Comparison of ENCODE assay signal across 8 cellular contexts in genomic region chr17:35448214-35448898, GRCh38. TPM values are rescaled to one million over a fixed set of nuclear protein-coding genes. Genes with fewer than 3 reads are reported as not detected.
DNase-seq lines count a peak whose midpoint lies in the region; ATAC-seq and TF ChIP-seq lines count a peak whose summit lies in the region.

Gene SLFN13 (minus strand): TSS chr17:35448766. CDS start chr17:35445680, 3,086 bp downstream.

- H3K36me3 ChIP-seq in ovary (no peaks in the 10 kb centered on the region), transverse colon (no peaks in the 10 kb centered on the region)

- DNase-seq in AG04450 (ENCODE audit: low read depth, low spot score): no peak
- peak; percentile 51 for DNase-seq in OCI-M2 (lab: John Stamatoyannopoulos, UW; ENCODE audit: unreplicated experiment)
- peak; percentile 84 for DNase-seq in activated T-helper 1 cell treated with anti-CD3 and anti-CD28 coated beads, Interleukin-12 subunit alpha, Interleukin-12 subunit beta, Interleukin-2, Interleukin-4 antibody, amounts not matched to agents 30 ng/mL and 10 ng/mL and 1 ng/mL, durations not matched to agents 14 hours and 24 hours and 36 hours (ENCODE audit: low spot score)
- peak; percentile 22 for DNase-seq in globus pallidus (ENCODE audit: low spot score)
- DNase-seq in ovary: peak; percentile 39 to 72 (median 41)
- peak; percentile 82 for DNase-seq in transverse colon

- H3K4me1 Mint-ChIP-seq in activated T-helper 1 cell treated with anti-CD3 and anti-CD28 coated beads, Interleukin-12 subunit alpha, Interleukin-12 subunit beta, Interleukin-2, Interleukin-4 antibody, amounts not matched to agents 30 ng/mL and 10 ng/mL and 1 ng/mL, durations not matched to agents 14 hours and 24 hours and 36 hours (ENCODE audit: low read depth): peaks cover 27% of the 10 kb centered on the region

- no peak for TF ChIP-seq POLR2A in ovary (IDR thresholded peaks at IDR 0.05)
- TF ChIP-seq POLR2A in transverse colon (IDR thresholded peaks at IDR 0.05): no peak

- H3K4me3 ChIP-seq in AG04450 (ENCODE audit: low read depth, low read length): peak within 1 kb of the TSS; percentile 63
- H3K4me3 ChIP-seq in ovary: peak within 1 kb of the TSS; percentile 46
- H3K4me3 ChIP-seq in transverse colon: peak within 1 kb of the TSS; percentile 21 to 53 (median 46)

- peaks cover 5% of the 10 kb centered on the region; the same call in 1 of the 2 replicates for H3K9me3 ChIP-seq in AG04450 (ENCODE audit: control insufficient read depth, insufficient read depth, low read length)
- no peaks in the 10 kb centered on the region for H3K9me3 ChIP-seq in ovary
- no peaks in the 10 kb centered on the region for H3K9me3 ChIP-seq in transverse colon

- H3K27me3 ChIP-seq in AG04450 (ENCODE audit: control insufficient read depth, insufficient read depth, low read length): peaks cover 14% of the 10 kb centered on the region
- no peaks in the 10 kb centered on the region for H3K27me3 ChIP-seq in ovary
- peaks cover 53% of the 10 kb centered on the region for H3K27me3 ChIP-seq in transverse colon

- H3K4me1 ChIP-seq in ovary (ENCODE audit: insufficient read depth) (peaks cover 6% of the 10 kb centered on the region), transverse colon (peaks cover 0 to 4% (median 2%) of the 10 kb centered on the region in 4 donors)

- H3K27ac Mint-ChIP-seq in activated T-helper 1 cell treated with anti-CD3 and anti-CD28 coated beads, Interleukin-12 subunit alpha, Interleukin-12 subunit beta, Interleukin-2, Interleukin-4 antibody, amounts not matched to agents 30 ng/mL and 10 ng/mL and 1 ng/mL, durations not matched to agents 14 hours and 24 hours and 36 hours: peak within 1 kb of the TSS; percentile 66

- peak within 1 kb of the TSS; percentile 67 for H3K4me3 Mint-ChIP-seq in activated T-helper 1 cell treated with anti-CD3 and anti-CD28 coated beads, Interleukin-12 subunit alpha, Interleukin-12 subunit beta, Interleukin-2, Interleukin-4 antibody, amounts not matched to agents 30 ng/mL and 10 ng/mL and 1 ng/mL, durations not matched to agents 14 hours and 24 hours and 36 hours

- H3K27me3 Mint-ChIP-seq in activated T-helper 1 cell treated with anti-CD3 and anti-CD28 coated beads, Interleukin-12 subunit alpha, Interleukin-12 subunit beta, Interleukin-2, Interleukin-4 antibody, amounts not matched to agents 30 ng/mL and 10 ng/mL and 1 ng/mL, durations not matched to agents 14 hours and 24 hours and 36 hours (ENCODE audit: insufficient read depth): no peaks in the 10 kb centered on the region

- CTCF ChIA-PET in AG04450 (lab: Charles Lee): interaction anchor here (1.1 to 1.3 kb wide), 3 partner anchors 15 to 209 kb away, joined by 3 to 4 read pairs (median 3); no protein-coding TSS in a partner anchor

- TF ChIP-seq CTCF in AG04450 (IDR thresholded peaks at IDR 0.05; ENCODE audit: low read depth, low read length) (no peak), ovary (IDR thresholded peaks at IDR 0.05) (no peak), transverse colon (IDR thresholded peaks at IDR 0.05) (no peak)

- WGBS in ovary, 3 donors: 1% methylated on average over 44 of the region's 44 CpGs
- WGBS in transverse colon (ENCODE audit: low coverage in 1 of 2), 2 donors: 0 to 3% methylated on average over 11 to 39 of the region's 44 CpGs

- H3K27ac ChIP-seq in AG04450 (ENCODE audit: low read depth, low read length): no peak within 1 kb of the TSS
- H3K27ac ChIP-seq in ovary: no peak within 1 kb of the TSS
- peak within 1 kb of the TSS; percentile 68 to 80 (median 79) for H3K27ac ChIP-seq in transverse colon

- in situ Hi-C loops in transverse colon (cut with MboI; ENCODE audit: low pct_ligation_motif_present in 1 of 4, low pct_unique_long_range_greater_than_20kb in 1 of 4, low sequenced_read_pairs in 3 of 4): no loop called here

- TF ChIP-seq EP300 in ovary (IDR thresholded peaks at IDR 0.05): no peak
- TF ChIP-seq EP300 in transverse colon (IDR thresholded peaks at IDR 0.05; ENCODE audit: low read depth): no peak

- POLR2A ChIA-PET in AG04450 (lab: Yijun Ruan, JAX): interaction anchor here (1.3 to 1.9 kb wide), 2 partner anchors 15 to 75 kb away, joined by 5 to 9 read pairs; partner anchors contain the start of gene SLFN11

- peaks cover 35% of the 10 kb centered on the region for H3K36me3 Mint-ChIP-seq in activated T-helper 1 cell treated with anti-CD3 and anti-CD28 coated beads, Interleukin-12 subunit alpha, Interleukin-12 subunit beta, Interleukin-2, Interleukin-4 antibody, amounts not matched to agents 30 ng/mL and 10 ng/mL and 1 ng/mL, durations not matched to agents 14 hours and 24 hours and 36 hours (ENCODE audit: low read depth)

- no peaks in the 10 kb centered on the region for H3K9me3 Mint-ChIP-seq in activated T-helper 1 cell treated with anti-CD3 and anti-CD28 coated beads, Interleukin-12 subunit alpha, Interleukin-12 subunit beta, Interleukin-2, Interleukin-4 antibody, amounts not matched to agents 30 ng/mL and 10 ng/mL and 1 ng/mL, durations not matched to agents 14 hours and 24 hours and 36 hours

- intact Hi-C loops in activated T-helper 1 cell treated with anti-CD3 and anti-CD28 coated beads, Interleukin-12 subunit alpha, Interleukin-12 subunit beta, Interleukin-2, Interleukin-4 antibody, amounts not matched to agents 30 ng/mL and 10 ng/mL and 1 ng/mL, durations not matched to agents 14 hours and 24 hours and 36 hours (cut with micrococcal nuclease): loop anchor here (1.0 to 2.0 kb wide), 8 partner anchors 15 to 234 kb away; partner anchors contain the start of genes AP2B1, SLFN12L and SLFN5
- intact Hi-C loops in ovary (cut with DNase I): no loop called here
- intact Hi-C loops in transverse colon (cut with DNase I; ENCODE audit: low total_unique reads): no loop called here

- peak; percentile 67 for ATAC-seq in GM19043 (IDR thresholded peaks at IDR 0.05; ENCODE audit: low read depth, unreplicated experiment)
- peak; percentile 71 for ATAC-seq in HG03342 (IDR thresholded peaks at IDR 0.05; ENCODE audit: unreplicated experiment)

RNA-seq across cellular contexts. Expression of gene SLFN13, which starts in this region (rescaled TPM):
- polyA plus RNA-seq in AG04450 (2011; rRNA removed): 2.7 and 3.1 TPM in 2 replicates
- 9.7 and 16.3 TPM in 2 replicates for polyA minus RNA-seq in AG04450 (2011; rRNA and poly(A)+ RNA removed)
- 32.2 and 32.7 TPM in 2 replicates for total RNA-seq in activated T-helper 1 cell treated with anti-CD3 and anti-CD28 coated beads, Interleukin-12 subunit alpha, Interleukin-12 subunit beta, Interleukin-2, Interleukin-4 antibody, amounts not matched to agents 30 ng/mL and 10 ng/mL and 1 ng/mL, durations not matched to agents 14 hours and 24 hours and 36 hours
- 10 to 100 TPM in 5 of 7 donors, 1 to 10 TPM in 2; 1.7 to 20.6 (median 14.4) TPM for total RNA-seq in ovary
- polyA plus RNA-seq in ovary: 1 to 10 TPM in 1 of 2 donors, under 1 TPM in 1; 0.99 to 6.4 TPM
- 10 to 100 TPM in 2 of 4 donors, 1 to 10 TPM in 2; 2.8 to 28.8 (median 8.5) TPM for total RNA-seq in transverse colon

Comparison
In these comparisons a context has a peak if more than half of its experiments do, and no peak if none do; other contexts are left out.
1. H3K27ac ChIP-seq: peak in transverse colon (4 of 4); none in AG04450 (single experiment) and ovary (0 of 2).
2. Peak in every context shown above with its lines, with median percentiles within 50 percentile points of each other: H3K4me3 ChIP-seq.